8 cellular contexts compared by ENCODE assay signal in genomic region chr7:135662373-135663114, GRCh38. TPM values are rescaled to one million over a fixed set of nuclear protein-coding genes. Genes with fewer than 3 reads are reported as not detected.
DNase-seq lines count a peak whose midpoint lies in the region; ATAC-seq and TF ChIP-seq lines count a peak whose summit lies in the region.

STMP1 (plus strand) TSS chr7:135662514.

- no peaks in the 10 kb centered on the region for H3K9me2 ChIP-seq in SU-DHL-6 (replicated peaks; ENCODE audit: insufficient read depth, low read length)

- H3K4me3 ChIP-seq in SU-DHL-6 (ENCODE audit: insufficient read depth, low read length, poor library complexity, severe bottlenecking) (peak within 1 kb of the TSS; percentile 99), ovary (peak within 1 kb of the TSS; percentile 62), thymus (ENCODE audit: low read length) (peak within 1 kb of the TSS; percentile 74)

- TF ChIP-seq POLR2A in ovary (IDR thresholded peaks at IDR 0.05) = peak; percentile 85

- peaks cover 9% of the 10 kb centered on the region; the same call in 1 of the 2 replicates for H3F3A ChIP-seq in SU-DHL-6 (ENCODE audit: insufficient read depth)

- H4K20me1 ChIP-seq in SU-DHL-6 (ENCODE audit: low read depth, low read length) = no peaks in the 10 kb centered on the region

- 0 to 1% (median 1%) methylated on average over 42 to 60 of the region's 60 CpGs for WGBS in ovary, 3 donors
- WGBS in thymus = under 1% methylated on average over 60 of the region's 60 CpGs

- POLR2A ChIA-PET in activated naive CD8-positive, alpha-beta T cell treated with anti-CD3 and anti-CD28 coated beads, Interleukin-2, amount 10 ng/mL, durations not matched to agents 7 days and 5 days (lab: Charles Lee) = interaction anchor here (0.6 to 1.5 kb wide), 4 partner anchors 18 to 389 kb away, joined by 3 to 7 read pairs (median 4); no protein-coding TSS in a partner anchor

- peak within 1 kb of the TSS; percentile 74 for H3K4me2 ChIP-seq in SU-DHL-6 (ENCODE audit: low read depth, low read length, poor library complexity, severe bottlenecking)

- H3K27ac ChIP-seq in SU-DHL-6 (ENCODE audit: low read depth, low read length) = peak within 1 kb of the TSS; percentile 49
- H3K27ac ChIP-seq in ovary = peak within 1 kb of the TSS; percentile 81 to 86
- H3K27ac ChIP-seq in thymus (ENCODE audit: low read depth) = peak within 1 kb of the TSS; percentile 82

- peak within 1 kb of the TSS; percentile 87 for H3K27ac Mint-ChIP-seq in activated naive CD8-positive, alpha-beta T cell treated with anti-CD3 and anti-CD28 coated beads, Interleukin-2, amount 10 ng/mL, durations not matched to agents 7 days and 5 days

- peak within 1 kb of the TSS; percentile 90 for H2AFZ ChIP-seq in SU-DHL-6 (ENCODE audit: low read depth, low read length, severe bottlenecking)

- peak; percentile 71 for TF ChIP-seq CTCF in GM12874 (IDR thresholded peaks at IDR 0.05; ENCODE audit: insufficient read depth, low read depth, low read length)
- TF ChIP-seq CTCF in SU-DHL-6 (IDR thresholded peaks at IDR 0.05; ENCODE audit: insufficient read depth, low read length, poor library complexity, severe bottlenecking) = no peak
- peak in 1 of 3 donors; percentile 77 for TF ChIP-seq CTCF in ovary (IDR thresholded peaks at IDR 0.05)

- no peaks in the 10 kb centered on the region for H3K27me3 Mint-ChIP-seq in activated naive CD8-positive, alpha-beta T cell treated with anti-CD3 and anti-CD28 coated beads, Interleukin-2, amount 10 ng/mL, durations not matched to agents 7 days and 5 days

- H3K4me1 Mint-ChIP-seq in activated naive CD8-positive, alpha-beta T cell treated with anti-CD3 and anti-CD28 coated beads, Interleukin-2, amount 10 ng/mL, durations not matched to agents 7 days and 5 days = peaks cover 17% of the 10 kb centered on the region

- no peaks in the 10 kb centered on the region for H3K36me3 ChIP-seq in SU-DHL-6 (ENCODE audit: low read length)
- H3K36me3 ChIP-seq in ovary = no peaks in the 10 kb centered on the region
- no peaks in the 10 kb centered on the region for H3K36me3 ChIP-seq in thymus (ENCODE audit: control insufficient read depth, insufficient read depth)

- peaks cover 50% of the 10 kb centered on the region for H3K79me2 ChIP-seq in SU-DHL-6 (ENCODE audit: insufficient read depth, low read length)

- peak; percentile 95 for ATAC-seq in HG02678 (IDR thresholded peaks at IDR 0.05; ENCODE audit: unreplicated experiment)
- peak; percentile 96 for ATAC-seq in activated naive CD8-positive, alpha-beta T cell treated with anti-CD3 and anti-CD28 coated beads, Interleukin-2, amount 10 ng/mL, durations not matched to agents 7 days and 5 days (ENCODE audit: low read depth)

- H3K9me3 ChIP-seq in SU-DHL-6 (ENCODE audit: insufficient read depth, low read length) = no peaks in the 10 kb centered on the region
- H3K9me3 ChIP-seq in ovary = no peaks in the 10 kb centered on the region
- no peaks in the 10 kb centered on the region for H3K9me3 ChIP-seq in thymus (ENCODE audit: control insufficient read depth)

- peaks cover 2% of the 10 kb centered on the region for H3K36me3 Mint-ChIP-seq in activated naive CD8-positive, alpha-beta T cell treated with anti-CD3 and anti-CD28 coated beads, Interleukin-2, amount 10 ng/mL, durations not matched to agents 7 days and 5 days

- no peaks in the 10 kb centered on the region for H3K9me3 Mint-ChIP-seq in activated naive CD8-positive, alpha-beta T cell treated with anti-CD3 and anti-CD28 coated beads, Interleukin-2, amount 10 ng/mL, durations not matched to agents 7 days and 5 days

- H3K4me3 Mint-ChIP-seq in activated naive CD8-positive, alpha-beta T cell treated with anti-CD3 and anti-CD28 coated beads, Interleukin-2, amount 10 ng/mL, durations not matched to agents 7 days and 5 days = peak within 1 kb of the TSS; percentile 91

- TF ChIP-seq EP300 in ovary (IDR thresholded peaks at IDR 0.05) = no peak

- H3K4me1 ChIP-seq in ovary (ENCODE audit: insufficient read depth) (peaks cover 3% of the 10 kb centered on the region), thymus (ENCODE audit: control insufficient read depth, insufficient read depth, low read length) (peaks cover 10% of the 10 kb centered on the region)

- DNase-seq in NCI-H1105 treated with DMSO at 0.1 percent for 48 hours (lab: John Stamatoyannopoulos, UW) = peak; percentile 90
- DNase-seq in activated naive CD8-positive, alpha-beta T cell treated with anti-CD3 and anti-CD28 coated beads, Interleukin-2, amount 10 ng/mL, durations not matched to agents 7 days and 5 days = peak; percentile 98
- DNase-seq in head of caudate nucleus = peak; percentile 82 to 99 (median 96)
- DNase-seq in ovary = peak; percentile 95 to 98 (median 98)

- H3K27me3 ChIP-seq in SU-DHL-6 (ENCODE audit: low read length) (no peaks in the 10 kb centered on the region), ovary (no peaks in the 10 kb centered on the region), thymus (ENCODE audit: control insufficient read depth, insufficient read depth) (no peaks in the 10 kb centered on the region)

- intact Hi-C loops in head of caudate nucleus (cut with DNase I) = loop anchor here (2.0 kb wide), 1 partner anchor 314 kb away; the partner anchor contains the start of gene MTPN
- intact Hi-C loops in ovary (cut with DNase I) = loop anchor here in 2 of 4 donors (10.0 kb wide), 3 partner anchors 312 to 352 kb away; partner anchors contain the start of gene MTPN (in 1 of the 2)

- H3K9ac ChIP-seq in SU-DHL-6 (ENCODE audit: low read length) = peak within 1 kb of the TSS; percentile 95

RNA-seq across cellular contexts. Expression of gene STMP1, which starts in this region (rescaled TPM):
- 10 to 100 TPM; 23.1 to 23.3 TPM for total RNA-seq in activated naive CD8-positive, alpha-beta T cell treated with anti-CD3 and anti-CD28 coated beads, Interleukin-2, amount 10 ng/mL, durations not matched to agents 7 days and 5 days
- total RNA-seq in ovary = 10 to 100 TPM; 11.0 to 24.3 (median 19.7) TPM
- polyA plus RNA-seq in ovary (10 to 100 TPM; 15.6 to 23.7 TPM), thymus (60.1 TPM)

Comparison
In these comparisons a context has a peak if more than half of its experiments do, and no peak if none do; other contexts are left out.
1. Peak in every context shown above with its lines: DNase-seq, ATAC-seq, H3K4me3 ChIP-seq and H3K27ac ChIP-seq.